ENCODE assay signal across 20 cellular contexts in the genomic region with DNA sequence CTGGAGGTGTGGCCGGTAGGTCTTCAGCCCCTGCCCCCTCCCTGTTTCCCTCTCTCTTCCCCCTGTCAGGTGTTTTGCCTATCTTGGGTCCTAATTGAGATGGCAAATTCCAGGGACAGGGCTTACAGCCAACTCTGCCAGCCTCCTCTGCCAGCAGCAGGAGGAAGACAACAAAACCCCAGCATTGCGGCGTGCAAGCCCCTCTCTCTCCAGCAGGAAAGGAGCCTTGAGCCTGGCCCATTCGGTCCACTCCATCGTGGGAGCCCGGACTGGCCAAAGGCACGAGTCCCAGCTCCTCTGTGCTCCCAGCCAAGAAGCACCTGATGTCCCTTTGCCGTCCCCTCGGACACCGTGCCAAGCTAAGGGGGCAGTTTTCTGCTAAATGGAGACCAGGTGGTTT. TPM values are rescaled to one million over a fixed set of nuclear protein-coding genes. Genes with fewer than 3 reads are reported as not detected.
"Had no signal": no experiment of that assay in that cellular context is flagged by ENCODE, and none has a peak within 500 bp of the region (broad histone marks: within the 10 kb centered on the region; RNA-seq: fewer than 3 reads in every experiment).

No MANE protein-coding gene starts in this region.

- ATAC-seq: activated CD4-positive, alpha-beta T cell treated with anti-CD3 and anti-CD28 coated beads for 36 hours; activated CD8-positive, alpha-beta T cell treated with anti-CD3 and anti-CD28 coated beads for 36 hours; activated T-cell treated with anti-CD3 and anti-CD28 coated beads, Interleukin-2, amount 50 U/mL, for 72 hours; T-helper 17 cell had no signal

- H3K4me2 ChIP-seq: KMS-11 had no signal

- H3K9ac ChIP-seq: KMS-11 had no signal

- H3K27me3 ChIP-seq: brain microvascular endothelial cell had no signal

- DNase-seq: activated CD4-positive, alpha-beta T cell treated with anti-CD3 and anti-CD28 coated beads for 36 hours; activated CD8-positive, alpha-beta memory T cell treated with anti-CD3 and anti-CD28 coated beads, Interleukin-2, amount 50 U/mL, for 4 hours; activated CD8-positive, alpha-beta T cell treated with anti-CD3 and anti-CD28 coated beads for 36 hours; activated gamma-delta T cell treated with Interleukin-2 at 50 U/mL for 16 hours; activated naive CD4-positive, alpha-beta T cell treated with anti-CD3 and anti-CD28 coated beads, Interleukin-2, amount 10 ng/mL, durations not matched to agents 7 days and 5 days; activated naive CD8-positive, alpha-beta T cell treated with anti-CD3 and anti-CD28 coated beads for 36 hours; activated T-cell treated with anti-CD3 and anti-CD28 coated beads, Interleukin-2, amount 50 U/mL, for 72 hours; brain microvascular endothelial cell; MV-4-11; NCI-H2081; NCI-H510A treated with DMSO at 0.1 percent for 48 hours; NCI-H69; SIG-M5; T-helper 17 cell; T-helper 9 cell had no signal

- H3K9me3 Mint-ChIP-seq: activated CD8-positive, alpha-beta T cell treated with anti-CD3 and anti-CD28 coated beads for 36 hours; activated naive CD4-positive, alpha-beta T cell treated with anti-CD3 and anti-CD28 coated beads, Interleukin-2, amount 10 ng/mL, durations not matched to agents 7 days and 5 days; activated naive CD8-positive, alpha-beta T cell treated with anti-CD3 and anti-CD28 coated beads for 36 hours; activated T-helper 2 cell treated with anti-CD3 and anti-CD28 coated beads, Interferon-gamma antibody, Interleukin-2, Interleukin-4, amounts not matched to agents 10 μg/mL and 5 μg/mL and 100 μg/mL, durations not matched to agents 14 hours and 24 hours and 36 hours had no signal

- H3K4me3 Mint-ChIP-seq: activated CD4-positive, alpha-beta T cell treated with anti-CD3 and anti-CD28 coated beads for 36 hours; activated CD8-positive, alpha-beta T cell treated with anti-CD3 and anti-CD28 coated beads for 36 hours; activated naive CD4-positive, alpha-beta T cell treated with anti-CD3 and anti-CD28 coated beads, Interleukin-2, amount 10 ng/mL, durations not matched to agents 7 days and 5 days; activated naive CD8-positive, alpha-beta T cell treated with anti-CD3 and anti-CD28 coated beads for 36 hours; activated T-cell treated with anti-CD3 and anti-CD28 coated beads, Interleukin-2, amount 50 U/mL, for 72 hours; T-helper 17 cell had no signal

- H3K27ac Mint-ChIP-seq: activated CD4-positive, alpha-beta T cell treated with anti-CD3 and anti-CD28 coated beads for 36 hours; activated CD8-positive, alpha-beta T cell treated with anti-CD3 and anti-CD28 coated beads for 36 hours; activated naive CD4-positive, alpha-beta T cell treated with anti-CD3 and anti-CD28 coated beads, Interleukin-2, amount 10 ng/mL, durations not matched to agents 7 days and 5 days; activated naive CD8-positive, alpha-beta T cell treated with anti-CD3 and anti-CD28 coated beads for 36 hours; activated T-cell treated with anti-CD3 and anti-CD28 coated beads, Interleukin-2, amount 50 U/mL, for 72 hours; activated T-helper 2 cell treated with anti-CD3 and anti-CD28 coated beads, Interferon-gamma antibody, Interleukin-2, Interleukin-4, amounts not matched to agents 10 μg/mL and 5 μg/mL and 100 μg/mL, durations not matched to agents 14 hours and 24 hours and 36 hours; T-helper 17 cell had no signal

- H3K4me1 Mint-ChIP-seq: activated CD4-positive, alpha-beta T cell treated with anti-CD3 and anti-CD28 coated beads for 36 hours; activated naive CD4-positive, alpha-beta T cell treated with anti-CD3 and anti-CD28 coated beads, Interleukin-2, amount 10 ng/mL, durations not matched to agents 7 days and 5 days; activated naive CD8-positive, alpha-beta T cell treated with anti-CD3 and anti-CD28 coated beads for 36 hours; T-helper 17 cell had no signal

- H3K4me3 ChIP-seq: cardiac muscle cell had no signal

- H3K36me3 ChIP-seq: brain microvascular endothelial cell, cardiac muscle cell had no signal

- H3K36me3 Mint-ChIP-seq: activated naive CD4-positive, alpha-beta T cell treated with anti-CD3 and anti-CD28 coated beads, Interleukin-2, amount 10 ng/mL, durations not matched to agents 7 days and 5 days; activated naive CD8-positive, alpha-beta T cell treated with anti-CD3 and anti-CD28 coated beads for 36 hours had no signal

- H3K27ac ChIP-seq: brain microvascular endothelial cell, cardiac muscle cell, KMS-11 had no signal

RNA-seq across cellular contexts. Expression of a gene that starts 56.9 kb away (rescaled TPM):
- total RNA-seq: activated CD4-positive, alpha-beta T cell treated with anti-CD3 and anti-CD28 coated beads for 36 hours; activated CD8-positive, alpha-beta T cell treated with anti-CD3 and anti-CD28 coated beads for 36 hours; activated naive CD8-positive, alpha-beta T cell treated with anti-CD3 and anti-CD28 coated beads for 36 hours; activated T-helper 2 cell treated with anti-CD3 and anti-CD28 coated beads, Interferon-gamma antibody, Interleukin-2, Interleukin-4, amounts not matched to agents 10 μg/mL and 5 μg/mL and 100 μg/mL, durations not matched to agents 14 hours and 24 hours and 36 hours; cardiac muscle cell; MCF 10A; OCI-LY7; T-helper 17 cell had no signal
- polyA plus RNA-seq: cardiac muscle cell had no signal
